ENCODE assay signal across 8 cellular contexts in genomic region chr15:72231066-72231846, GRCh38. TPM values are rescaled to one million over a fixed set of nuclear protein-coding genes. Genes with fewer than 3 reads are reported as not detected.
DNase-seq lines count a peak whose midpoint lies in the region; ATAC-seq and TF ChIP-seq lines count a peak whose summit lies in the region.

TSS of gene PKM (minus strand) at chr15:72231190. CDS start at chr15:72219097, 12,093 bp downstream.

- peaks cover 35% of the 10 kb centered on the region for H3K4me1 ChIP-seq in smooth muscle cell (ENCODE audit: low read depth)

- peak within 1 kb of the TSS; percentile 93 for H3K9ac ChIP-seq in smooth muscle cell (ENCODE audit: low read depth)

- under 1% methylated on average over 69 of the region's 70 CpGs for WGBS in smooth muscle cell (ENCODE audit: low lambda C conversion rate)

- H3K4me3 Mint-ChIP-seq in activated B cell treated with CpG ODN at 0.5 μM for 24 hours = peak within 1 kb of the TSS; percentile 99

- peaks cover 31% of the 10 kb centered on the region for H3F3A ChIP-seq in smooth muscle cell (ENCODE audit: low read depth)

- peaks cover 41% of the 10 kb centered on the region for H3K4me1 Mint-ChIP-seq in activated B cell treated with CpG ODN at 0.5 μM for 24 hours

- peak within 1 kb of the TSS; percentile 62 for H2AFZ ChIP-seq in smooth muscle cell (ENCODE audit: low read depth)

- no peaks in the 10 kb centered on the region for H3K9me3 ChIP-seq in smooth muscle cell (replicated peaks; ENCODE audit: low read depth)

- DNase-seq in AG04449 (ENCODE audit: low read depth, low spot score) (peak; percentile 88), NCI-H345 (lab: John Stamatoyannopoulos, UW) (peak; percentile 97), activated B cell treated with CpG ODN at 0.5 μM for 24 hours (peak; percentile 92), cardiac fibroblast (ENCODE audit: low read depth in 2 of 2) (peak; percentile 98 to 99), iPS-NIHi7 (ENCODE audit: extremely low spot score) (peak; percentile 92), smooth muscle cell (lab: John Stamatoyannopoulos, UW; ENCODE audit: unreplicated experiment) (peak; percentile 75)

- H3K4me3 ChIP-seq in AG04449 (ENCODE audit: low read depth, low read length) (peak within 1 kb of the TSS; percentile 95), cardiac fibroblast (replicated peaks in 1 of 2; ENCODE audit: low read depth in 2 of 2, low read length in 2 of 2) (peak within 1 kb of the TSS; percentile 75 to 91), smooth muscle cell (peak within 1 kb of the TSS; percentile 86)

- peaks cover 20% of the 10 kb centered on the region for H3K36me3 Mint-ChIP-seq in activated B cell treated with CpG ODN at 0.5 μM for 24 hours (ENCODE audit: low read depth)

- peak within 1 kb of the TSS; percentile 98 for H3K27ac Mint-ChIP-seq in activated B cell treated with CpG ODN at 0.5 μM for 24 hours

- POLR2A ChIA-PET in AG04449 (lab: Yijun Ruan, JAX) (interaction anchor here (0.6 to 3.0 kb wide), 14 partner anchors 10 to 280 kb away, joined by 3 to 14 read pairs (median 4); partner anchors contain the start of gene GRAMD2A), activated B cell treated with CpG ODN at 0.5 μM for 24 hours (lab: Charles Lee) (interaction anchor here (0.6 to 6.5 kb wide), 15 partner anchors 8 to 247 kb away, joined by 3 to 113 read pairs (median 8); partner anchors contain the start of genes ARIH1, CELF6, GRAMD2A and HEXA)

- H3K79me2 ChIP-seq in smooth muscle cell (ENCODE audit: low read depth) = peaks cover 18% of the 10 kb centered on the region

- peaks cover 27% of the 10 kb centered on the region for H4K20me1 ChIP-seq in smooth muscle cell (ENCODE audit: low read depth)

- H3K27me3 ChIP-seq in smooth muscle cell (ENCODE audit: low read depth) = no peaks in the 10 kb centered on the region

- no peaks in the 10 kb centered on the region for H3K9me3 Mint-ChIP-seq in activated B cell treated with CpG ODN at 0.5 μM for 24 hours

- ATAC-seq in GM18909 (IDR thresholded peaks at IDR 0.05; ENCODE audit: poor library complexity, unreplicated experiment) = peak; percentile 47
- peak; percentile 47 for ATAC-seq in HG03175 (IDR thresholded peaks at IDR 0.05; ENCODE audit: unreplicated experiment)
- peak; percentile 38 for ATAC-seq in activated B cell treated with CpG ODN at 0.5 μM for 24 hours (ENCODE audit: low read depth)

- TF ChIP-seq CTCF in AG04449 (IDR thresholded peaks at IDR 0.05; ENCODE audit: insufficient read depth, low read length, missing control alignments) = no peak
- no peak for TF ChIP-seq CTCF in activated B cell treated with CpG ODN at 0.5 μM for 24 hours (IDR thresholded peaks at IDR 0.05)
- TF ChIP-seq CTCF in cardiac fibroblast (IDR thresholded peaks at IDR 0.05; ENCODE audit: low read depth, low read length) = no peak
- no peak for TF ChIP-seq CTCF in smooth muscle cell (IDR thresholded peaks at IDR 0.05; ENCODE audit: borderline replicate concordance, insufficient read depth, poor library complexity, severe bottlenecking)

- CTCF ChIA-PET in AG04449 (lab: Yijun Ruan, JAX) = interaction anchor here (0.8 to 1.7 kb wide), 3 partner anchors 9 to 31 kb away, joined by 3 to 4 read pairs (median 3); no protein-coding TSS in a partner anchor
- CTCF ChIA-PET in activated B cell treated with CpG ODN at 0.5 μM for 24 hours (lab: Charles Lee) = interaction anchor here (1.4 to 3.2 kb wide), 3 partner anchors 9 to 42 kb away, joined by 3 to 13 read pairs (median 6); no protein-coding TSS in a partner anchor

- peak within 1 kb of the TSS; percentile 95 for H3K27ac ChIP-seq in smooth muscle cell (ENCODE audit: low read depth)

- H3K4me2 ChIP-seq in smooth muscle cell = peak within 1 kb of the TSS; percentile 91

- H3K27me3 Mint-ChIP-seq in activated B cell treated with CpG ODN at 0.5 μM for 24 hours = no peaks in the 10 kb centered on the region

- intact Hi-C loops in activated B cell treated with CpG ODN at 0.5 μM for 24 hours (cut with micrococcal nuclease) = loop anchor here (1.0 to 2.0 kb wide), 2 partner anchors 32 to 146 kb away; partner anchors contain the start of gene HEXA

- H3K36me3 ChIP-seq in smooth muscle cell (ENCODE audit: low read depth) = no peaks in the 10 kb centered on the region

RNA-seq across cellular contexts. Expression of gene PKM, which starts in this region (rescaled TPM):
- total RNA-seq in activated B cell treated with CpG ODN at 0.5 μM for 24 hours = 1,253 and 1,275 TPM in 2 replicates
- 1,078 and 1,125 TPM in 2 replicates for total RNA-seq in smooth muscle cell
- 1,598 and 1,642 TPM in 2 replicates for polyA plus RNA-seq in smooth muscle cell

Comparison
In these comparisons a context has a peak if more than half of its experiments do, and no peak if none do; other contexts are left out.
1. Peak in every context shown above with its lines: DNase-seq, ATAC-seq, H3K4me3 ChIP-seq and H3K27ac ChIP-seq.